Comparison of ENCODE assay signal across 15 cellular contexts in the genomic region with DNA sequence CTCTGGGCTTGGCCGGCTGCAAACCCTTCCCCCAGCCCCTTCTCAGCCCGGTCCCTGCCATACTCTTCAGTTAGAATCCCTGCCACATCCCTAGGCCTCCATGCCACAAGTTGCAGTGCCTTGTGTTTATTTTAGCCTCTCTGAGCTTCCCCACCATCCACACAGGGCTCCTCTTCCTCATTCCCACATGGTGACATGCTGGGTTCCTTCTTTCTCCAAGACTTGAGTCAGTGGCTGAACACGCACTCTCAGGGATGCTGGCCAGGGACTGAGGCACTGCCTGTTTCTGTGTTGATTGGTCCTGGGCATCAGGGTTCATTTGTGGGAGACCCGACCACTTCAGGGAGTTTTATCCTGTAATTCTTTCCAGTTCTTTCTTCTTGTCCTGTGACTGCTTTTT. TPM values are rescaled to one million over a fixed set of nuclear protein-coding genes. Genes with fewer than 3 reads are reported as not detected.
A peak's percentile ranks its signal among the peaks of the same experiment; 100 is the strongest.
DNase-seq lines count a peak whose midpoint lies in the region; ATAC-seq and TF ChIP-seq lines count a peak whose summit lies in the region.
"Had no signal": no experiment of that assay in that cellular context is flagged by ENCODE, and none has a peak within 500 bp of the region (broad histone marks: within the 10 kb centered on the region; RNA-seq: fewer than 3 reads in every experiment).

No MANE protein-coding gene starts in this region.

- H3K4me1 ChIP-seq in left ventricle myocardium inferior, result peaks cover 6% of the 10 kb centered on the region
- peaks cover 0 to 23% of the 10 kb centered on the region in 2 donors for H3K4me1 ChIP-seq in ascending aorta
- H3K4me1 ChIP-seq in effector memory CD4-positive, alpha-beta T cell (ENCODE audit: control insufficient read depth, insufficient read depth, low read length, poor library complexity, severe bottlenecking), result no peaks in the 10 kb centered on the region

- in situ Hi-C loops in GM13977 (cut with MboI; ENCODE audit: low pct_unique_long_range_greater_than_20kb, low sequenced_read_pairs, unreplicated experiment), result no loop called here

- H3K9me3 ChIP-seq in left ventricle myocardium inferior (replicated peaks), result peaks cover 15% of the 10 kb centered on the region
- H3K9me3 ChIP-seq in ascending aorta, result peaks cover 0 to 6% of the 10 kb centered on the region in 2 donors
- no peaks in the 10 kb centered on the region for H3K9me3 ChIP-seq in effector memory CD4-positive, alpha-beta T cell (ENCODE audit: control insufficient read depth, low read length)

- H3K27ac ChIP-seq in left ventricle myocardium inferior (replicated peaks) (no peak overlapping the region), ascending aorta (peak overlapping the region; percentile 86 to 91)
- no peak overlapping the region for H3K27ac ChIP-seq in effector memory CD4-positive, alpha-beta T cell (ENCODE audit: insufficient read depth, low read length, poor library complexity, severe bottlenecking)

- H3K36me3 ChIP-seq in left ventricle myocardium inferior (peaks cover 9% of the 10 kb centered on the region), ascending aorta (peaks cover 4 to 17% of the 10 kb centered on the region in 2 donors)
- no peaks in the 10 kb centered on the region for H3K36me3 ChIP-seq in effector memory CD4-positive, alpha-beta T cell (ENCODE audit: control insufficient read depth, insufficient read depth, low read length)

- H3K4me3 ChIP-seq in left ventricle myocardium inferior (no peak overlapping the region), ascending aorta (peak overlapping the region in 1 of 2 donors; percentile 59)
- H3K4me3 ChIP-seq in effector memory CD4-positive, alpha-beta T cell (ENCODE audit: insufficient read depth, low read depth, low read length, poor library complexity, severe bottlenecking), result no peak overlapping the region

- DNase-seq in left cardiac atrium (no peak), left ventricle myocardium inferior (no peak), ascending aorta (ENCODE audit: low spot score in 2 of 2) (peak; percentile 69 to 93), hepatic stellate cell (ENCODE audit: low spot score) (peak; percentile 78), GM13977 (ENCODE audit: low spot score) (no peak)
- no peak for DNase-seq in effector memory CD4-positive, alpha-beta T cell
- DNase-seq: activated CD8-positive, alpha-beta memory T cell treated with anti-CD3 and anti-CD28 coated beads, Interleukin-2, amount 50 U/mL, for 4 hours; activated naive CD8-positive, alpha-beta T cell treated with anti-CD3 and anti-CD28 coated beads for 36 hours; DND-41; GOT3; kidney glomerular epithelial cell; NCI-H2081 treated with DMSO at 0.1 percent for 48 hours; trophoblast cell had no signal

- H3K27me3 ChIP-seq in left ventricle myocardium inferior (ENCODE audit: low read depth) (no peaks in the 10 kb centered on the region), ascending aorta (no peaks in the 10 kb centered on the region)
- H3K27me3 ChIP-seq in effector memory CD4-positive, alpha-beta T cell (replicated peaks; ENCODE audit: control insufficient read depth, insufficient read depth, low read length, poor library complexity, severe bottlenecking), result no peaks in the 10 kb centered on the region

- intact Hi-C loops in left cardiac atrium (cut with DNase I), result no loop called here
- intact Hi-C loops in left ventricle myocardium inferior (cut with micrococcal nuclease), result no loop called here
- intact Hi-C loops in ascending aorta (cut with DNase I), result loop anchor here (1.0 to 2.0 kb wide), 2 partner anchors 43 to 56 kb away; a partner anchor contains a TSS

- ATAC-seq in left cardiac atrium (peak; percentile 57 to 89), GM21390 (IDR thresholded peaks at IDR 0.05; ENCODE audit: unreplicated experiment) (no peak), GM21381 (IDR thresholded peaks at IDR 0.05; ENCODE audit: unreplicated experiment) (no peak)

- TF ChIP-seq CTCF in left ventricle myocardium inferior (IDR thresholded peaks at IDR 0.05; ENCODE audit: borderline replicate concordance) (no peak), ascending aorta (IDR thresholded peaks at IDR 0.05) (no peak), GM13977 (IDR thresholded peaks at IDR 0.05; ENCODE audit: extremely low read depth, insufficient read depth, missing control alignments) (no peak)

RNA-seq across cellular contexts. Expression of a gene that starts 56.3 kb away (rescaled TPM):
- total RNA-seq in left cardiac atrium (1 to 10 TPM; 2.8 to 3.9 TPM), left ventricle myocardium inferior (4.0 TPM), ascending aorta (6.7 TPM)
- total RNA-seq: activated naive CD8-positive, alpha-beta T cell treated with anti-CD3 and anti-CD28 coated beads for 36 hours had no signal

Comparison
In these comparisons a context has a peak if more than half of its experiments do, and no peak if none do; other contexts are left out.
1. ATAC-seq: peak in left cardiac atrium (2 of 2); none in GM21390 (single experiment) and GM21381 (single experiment).
2. DNase-seq: peak in ascending aorta (2 of 2) and hepatic stellate cell (single experiment); none in left cardiac atrium (single experiment), left ventricle myocardium inferior (single experiment), effector memory CD4-positive, alpha-beta T cell (0 of 3) and GM13977 (single experiment).
3. H3K27ac ChIP-seq: peak in ascending aorta (2 of 2); none in left ventricle myocardium inferior (single experiment) and effector memory CD4-positive, alpha-beta T cell (single experiment).